In the genomic region with DNA sequence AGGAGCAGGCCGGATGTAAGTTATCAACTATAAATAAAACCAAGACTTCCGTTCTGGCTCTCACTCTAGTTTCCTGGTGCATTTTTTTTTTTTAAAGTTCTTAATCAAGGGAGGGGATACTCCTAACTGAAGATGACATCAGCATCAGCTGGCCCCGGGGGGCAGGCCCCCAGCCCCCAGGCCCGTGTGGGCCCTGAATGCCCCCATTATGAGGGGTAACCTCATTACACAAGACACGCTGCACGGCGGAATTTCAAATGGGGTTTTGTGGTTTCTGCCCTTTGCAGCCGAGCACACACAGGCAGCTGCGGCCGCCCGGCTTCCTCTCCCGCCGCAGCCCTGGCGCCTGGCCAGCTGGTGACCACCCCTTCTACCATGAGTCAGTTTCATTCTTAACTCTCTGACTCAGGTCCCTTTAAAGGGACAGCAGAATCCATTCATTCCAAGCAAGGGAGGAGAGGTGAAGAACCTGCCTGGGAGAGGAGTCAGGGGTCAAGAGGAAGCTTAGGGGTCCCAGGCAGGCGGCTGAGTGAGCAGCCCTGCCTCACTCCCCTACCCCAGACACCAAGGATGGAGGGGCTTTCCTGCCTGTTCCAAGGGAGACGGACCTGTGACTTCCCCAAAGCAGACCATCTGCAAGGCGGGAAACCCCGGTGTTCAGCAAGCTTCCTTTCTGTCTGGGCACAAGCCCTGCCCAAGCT, we compare ENCODE assay signal across 8 cellular contexts. TPM values are rescaled to one million over a fixed set of nuclear protein-coding genes. Genes with fewer than 3 reads are reported as not detected.
DNase-seq lines count a peak whose midpoint lies in the region; ATAC-seq, FAIRE-seq and TF ChIP-seq lines count a peak whose summit lies in the region.

No MANE protein-coding gene starts in this region.

- peaks cover 5% of the 10 kb centered on the region for H3K9me3 Mint-ChIP-seq in neural crest cell

- TF ChIP-seq POLR2A in A549 (IDR thresholded peaks at IDR 0.05; ENCODE audit: low read length) (no peak), esophagus squamous epithelium (IDR thresholded peaks at IDR 0.05) (peak in 1 of 4 donors; percentile 16)

- FAIRE-seq in A549 (lab: Jason Lieb, UNC): no peak

- H3K27ac Mint-ChIP-seq in neural crest cell (ENCODE audit: unreplicated experiment): peak overlapping the region; percentile 97

- H3K9me3 ChIP-seq in A549 (no peaks in the 10 kb centered on the region), esophagus squamous epithelium (no peaks in the 10 kb centered on the region)

- H3K4me2 ChIP-seq in A549: peak overlapping the region; percentile 75

- TF ChIP-seq CTCF in A549 (IDR thresholded peaks at IDR 0.05) (no peak), esophagus squamous epithelium (IDR thresholded peaks at IDR 0.05) (no peak), neural crest cell (conservative IDR thresholded peaks at IDR 0.05) (no peak)

- POLR2A ChIA-PET in A549 (lab: Yijun Ruan, JAX): interaction anchor here (0.6 to 9.3 kb wide), 15 partner anchors 16 to 377 kb away, joined by 3 to 188 read pairs (median 4); a partner anchor contains a TSS

- peak overlapping the region; percentile 93 to 98 for H3K27ac ChIP-seq in A549
- peak overlapping the region; percentile 88 to 92 (median 91) for H3K27ac ChIP-seq in esophagus squamous epithelium

- DNase-seq in A549 (ENCODE audit: low read depth in 1 of 2, low spot score in 1 of 2): peak; percentile 93 to 97
- peak; percentile 100 for DNase-seq in OCI-M1 (lab: John Stamatoyannopoulos, UW)
- DNase-seq in activated T-cell treated with anti-CD3 and anti-CD28 coated beads for 4 hours: peak; percentile 52
- peak; percentile 56 for DNase-seq in esophagus squamous epithelium (lab: John Stamatoyannopoulos, UW)
- DNase-seq in neural crest cell (ENCODE audit: low read depth, low spot score): peak; percentile 51
- DNase-seq in stimulated activated naive CD8-positive, alpha-beta T cell treated with anti-CD3 and anti-CD28 coated beads, Interleukin-15, Interleukin-2, amounts not matched to agents 100 U/mL and 50 U/mL, for 24 hours: peak; percentile 95

- peaks cover 78% of the 10 kb centered on the region for H3K4me1 ChIP-seq in A549
- peaks cover 58 to 97% (median 59%) of the 10 kb centered on the region in 3 donors for H3K4me1 ChIP-seq in esophagus squamous epithelium

- H3K4me3 Mint-ChIP-seq in neural crest cell: peak overlapping the region; percentile 52

- H3K4me1 Mint-ChIP-seq in neural crest cell: peaks cover 37% of the 10 kb centered on the region

- H3K27me3 Mint-ChIP-seq in neural crest cell (ENCODE audit: low read depth): no peaks in the 10 kb centered on the region

- TF ChIP-seq RAD21 in A549 (conservative IDR thresholded peaks at IDR 0.05 in 1 of 2, IDR thresholded peaks at IDR 0.05 in 1 of 2): peak in 1 of 2 experiments; percentile 66; a peak in 2 of 5 replicates

- H3K36me3 ChIP-seq in esophagus squamous epithelium: no peaks in the 10 kb centered on the region

- H3K36me3 Mint-ChIP-seq in neural crest cell (ENCODE audit: low read depth): no peaks in the 10 kb centered on the region

- peak; percentile 15 to 34 for ATAC-seq in A549
- ATAC-seq in GM18870 (IDR thresholded peaks at IDR 0.05; ENCODE audit: unreplicated experiment): peak; percentile 46
- ATAC-seq in HG03108 (IDR thresholded peaks at IDR 0.05; ENCODE audit: unreplicated experiment): peak; percentile 55
- peak; percentile 56 for ATAC-seq in stimulated activated naive CD8-positive, alpha-beta T cell treated with anti-CD3 and anti-CD28 coated beads, Interleukin-15, Interleukin-2, amounts not matched to agents 100 U/mL and 50 U/mL, for 24 hours

- 5% methylated on average over 17 of the region's 18 CpGs for WGBS in A549 (ENCODE audit: missing lambda C conversion rate)
- WGBS in esophagus squamous epithelium, 2 donors: 6 to 17% methylated on average over 8 to 10 of the region's 18 CpGs

- peak overlapping the region; percentile 69 for H3K4me3 ChIP-seq in A549
- peak overlapping the region; percentile 8 to 53 (median 34) for H3K4me3 ChIP-seq in esophagus squamous epithelium

- intact Hi-C loops in esophagus squamous epithelium (cut with DNase I): no loop called here

- H3K27me3 ChIP-seq in esophagus squamous epithelium: no peaks in the 10 kb centered on the region

- peak; percentile 87 to 95; a peak in 4 of 5 replicates for TF ChIP-seq EP300 in A549 (IDR thresholded peaks at IDR 0.05)

- CTCF ChIA-PET in A549 (lab: Yijun Ruan, JAX): interaction anchor here (0.6 to 9.2 kb wide), 15 partner anchors 8 to 373 kb away, joined by 3 to 150 read pairs (median 6); a partner anchor contains a TSS

TF ChIP-seq in A549, 52 proteins besides CTCF, POLR2A, EP300 and RAD21 (continues in another document):
- TF ChIP-seq, protein P1, sequence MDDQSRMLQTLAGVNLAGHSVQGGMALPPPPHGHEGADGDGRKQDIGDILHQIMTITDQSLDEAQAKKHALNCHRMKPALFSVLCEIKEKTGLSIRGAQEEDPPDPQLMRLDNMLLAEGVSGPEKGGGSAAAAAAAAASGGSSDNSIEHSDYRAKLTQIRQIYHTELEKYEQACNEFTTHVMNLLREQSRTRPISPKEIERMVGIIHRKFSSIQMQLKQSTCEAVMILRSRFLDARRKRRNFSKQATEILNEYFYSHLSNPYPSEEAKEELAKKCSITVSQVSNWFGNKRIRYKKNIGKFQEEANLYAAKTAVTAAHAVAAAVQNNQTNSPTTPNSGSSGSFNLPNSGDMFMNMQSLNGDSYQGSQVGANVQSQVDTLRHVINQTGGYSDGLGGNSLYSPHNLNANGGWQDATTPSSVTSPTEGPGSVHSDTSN (IDR thresholded peaks at IDR 0.05): peak; percentile 88
- no peak for TF ChIP-seq FOSB (CRISPR knock-in tag; IDR thresholded peaks at IDR 0.05)
- TF ChIP-seq, protein P2, sequence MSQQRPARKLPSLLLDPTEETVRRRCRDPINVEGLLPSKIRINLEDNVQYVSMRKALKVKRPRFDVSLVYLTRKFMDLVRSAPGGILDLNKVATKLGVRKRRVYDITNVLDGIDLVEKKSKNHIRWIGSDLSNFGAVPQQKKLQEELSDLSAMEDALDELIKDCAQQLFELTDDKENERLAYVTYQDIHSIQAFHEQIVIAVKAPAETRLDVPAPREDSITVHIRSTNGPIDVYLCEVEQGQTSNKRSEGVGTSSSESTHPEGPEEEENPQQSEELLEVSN (IDR thresholded peaks at IDR 0.05; ENCODE audit: borderline replicate concordance, low read depth): peak; percentile 82; the same call in 1 of the 2 replicates
- peak; percentile 84 to 94 for TF ChIP-seq CEBPB (IDR thresholded peaks at IDR 0.05)
- TF ChIP-seq NFE2L2 (conservative IDR thresholded peaks at IDR 0.05; ENCODE audit: low read length): no peak
- 0 out of 2 replicates have a peak, but pooled peaks have one; percentile 4 for TF ChIP-seq BHLHE40 (IDR thresholded peaks at IDR 0.05; ENCODE audit: low read depth, low read length)
- no peak for TF ChIP-seq ZC3H11A (IDR thresholded peaks at IDR 0.05)
- no peak for TF ChIP-seq NPAS2 (CRISPR knock-in tag; IDR thresholded peaks at IDR 0.05; ENCODE audit: borderline replicate concordance)
- TF ChIP-seq FOSL2 (IDR thresholded peaks at IDR 0.05): peak; percentile 94
- TF ChIP-seq FOSL2 (CRISPR knock-in tag; IDR thresholded peaks at IDR 0.05): peak; percentile 96
- TF ChIP-seq RNF2 (IDR thresholded peaks at IDR 0.05; ENCODE audit: borderline replicate concordance, low read depth): no peak
- no peak for TF ChIP-seq CBX2 (IDR thresholded peaks at IDR 0.05; ENCODE audit: borderline replicate concordance, low read depth)
- no peak for TF ChIP-seq HOXB13 (CRISPR knock-in tag; IDR thresholded peaks at IDR 0.05; ENCODE audit: low read depth)
- peak; percentile 92 for TF ChIP-seq GATA3 (IDR thresholded peaks at IDR 0.05; ENCODE audit: borderline replicate concordance)
- no peak for TF ChIP-seq POLR2AphosphoS2 (conservative IDR thresholded peaks at IDR 0.05; ENCODE audit: low read length)
- no peak for TF ChIP-seq HEYL (CRISPR knock-in tag; IDR thresholded peaks at IDR 0.05)
- no peak for TF ChIP-seq RCOR1 (IDR thresholded peaks at IDR 0.05; ENCODE audit: low read depth, low read length)
- TF ChIP-seq JUNB (IDR thresholded peaks at IDR 0.05): peak; percentile 98
- no peak for TF ChIP-seq CBX8 (IDR thresholded peaks at IDR 0.05)
- TF ChIP-seq, protein P3, sequence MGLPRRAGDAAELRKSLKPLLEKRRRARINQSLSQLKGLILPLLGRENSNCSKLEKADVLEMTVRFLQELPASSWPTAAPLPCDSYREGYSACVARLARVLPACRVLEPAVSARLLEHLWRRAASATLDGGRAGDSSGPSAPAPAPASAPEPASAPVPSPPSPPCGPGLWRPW (IDR thresholded peaks at IDR 0.05): no peak
- peak; percentile 24; the same call in 1 of the 2 replicates for TF ChIP-seq RFX5 (IDR thresholded peaks at IDR 0.05)
- TF ChIP-seq ESRRA (IDR thresholded peaks at IDR 0.05; ENCODE audit: borderline replicate concordance, low read length): no peak
- TF ChIP-seq CHD4 (IDR thresholded peaks at IDR 0.05; ENCODE audit: borderline replicate concordance): no peak
- TF ChIP-seq EHMT2 (IDR thresholded peaks at IDR 0.05; ENCODE audit: low read depth): no peak
- TF ChIP-seq, protein P4, sequence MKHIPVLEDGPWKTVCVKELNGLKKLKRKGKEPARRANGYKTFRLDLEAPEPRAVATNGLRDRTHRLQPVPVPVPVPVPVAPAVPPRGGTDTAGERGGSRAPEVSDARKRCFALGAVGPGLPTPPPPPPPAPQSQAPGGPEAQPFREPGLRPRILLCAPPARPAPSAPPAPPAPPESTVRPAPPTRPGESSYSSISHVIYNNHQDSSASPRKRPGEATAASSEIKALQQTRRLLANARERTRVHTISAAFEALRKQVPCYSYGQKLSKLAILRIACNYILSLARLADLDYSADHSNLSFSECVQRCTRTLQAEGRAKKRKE (CRISPR knock-in tag; IDR thresholded peaks at IDR 0.05; ENCODE audit: low read depth): no peak
- no peak for TF ChIP-seq FOXS1 (CRISPR knock-in tag; IDR thresholded peaks at IDR 0.05)
- TF ChIP-seq RARB (CRISPR knock-in tag; IDR thresholded peaks at IDR 0.05): 0 out of 2 replicates have a peak, but pooled peaks have one; percentile 13
- TF ChIP-seq NR3C1 (IDR thresholded peaks at IDR 0.05): no peak
- TF ChIP-seq SREBF2 (IDR thresholded peaks at IDR 0.05): no peak

RNA-seq across cellular contexts. Expression of a gene that starts 3.4 kb away (rescaled TPM):
- polyA plus RNA-seq in A549 (2011; rRNA removed) (102 and 111 TPM in 2 replicates), A549 (2017; fragmentation: RNase III; extraction: RNeasy Plus Mini Kit Qiagen cat#74134 plus additional on column Dnase treatment) (82.2 to 113 TPM (median 92.3 TPM) in 3 replicates)
- polyA plus RNA-seq in A549 (2012; cell fraction: cytosol; rRNA removed): 109 and 120 TPM in 2 replicates
- polyA plus RNA-seq in A549 (2012; cell fraction: nucleus; rRNA removed): 106 and 116 TPM in 2 replicates
- 164 and 190 TPM in 2 replicates for polyA minus RNA-seq in A549 (2011; rRNA and poly(A)+ RNA removed)
- total RNA-seq in esophagus squamous epithelium (10 to 100 TPM in 3 of 4 donors, 1 to 10 TPM in 1; 5.7 to 24.6 (median 20.2) TPM), neural crest cell (0.16 and 0.35 TPM in 2 replicates)

Comparison
In these comparisons a context has a peak if more than half of its experiments do, and no peak if none do; other contexts are left out.
1. Peak in every context shown above with its lines: DNase-seq, ATAC-seq, H3K4me3 ChIP-seq and H3K27ac ChIP-seq.